22 cellular contexts compared by ENCODE assay signal in genomic region chr10:14092749-14093148, GRCh38.
"Had no signal": no experiment of that assay in that cellular context is flagged by ENCODE, and none has a peak within 500 bp of the region (broad histone marks: within the 10 kb centered on the region; RNA-seq: fewer than 3 reads in every experiment).

No MANE protein-coding gene starts in this region.

- H3K36me3 Mint-ChIP-seq: memory B cell; naive B cell; stimulated activated naive B cell treated with anti-CD40 and anti-IgM and Interleukin-4, amounts not matched to agents 10 μg/mL and 1 μg/mL and 100 μg/mL, for 72 hours had no signal

- H3K36me3 ChIP-seq: gastrocnemius medialis, heart right ventricle, left ventricle myocardium inferior, lower lobe of right lung, transverse colon had no signal

- ATAC-seq: esophagus mucosa; gastrocnemius medialis; lower lobe of right lung; psoas muscle; sciatic nerve; stimulated activated naive B cell treated with anti-CD40 and anti-IgM and Interleukin-4, amounts not matched to agents 10 μg/mL and 1 μg/mL and 100 μg/mL, for 72 hours; stimulated activated naive CD8-positive, alpha-beta T cell treated with anti-CD3 and anti-CD28 coated beads, Interleukin-15, amount 100 ng/mL, for 72 hours had no signal

- H3K27me3 Mint-ChIP-seq: memory B cell; stimulated activated naive CD8-positive, alpha-beta T cell treated with anti-CD3 and anti-CD28 coated beads, Interleukin-15, amount 100 ng/mL, for 72 hours had no signal

- FAIRE-seq: endometrium, islet of Langerhans had no signal

- H3K27me3 ChIP-seq: gastrocnemius medialis, heart right ventricle, testis, transverse colon had no signal

- H3K27ac Mint-ChIP-seq: memory B cell; stimulated activated naive B cell treated with anti-CD40 and anti-IgM and Interleukin-4, amounts not matched to agents 10 μg/mL and 1 μg/mL and 100 μg/mL, for 72 hours had no signal

- H3K4me3 Mint-ChIP-seq: memory B cell; stimulated activated naive B cell treated with anti-CD40 and anti-IgM and Interleukin-4, amounts not matched to agents 10 μg/mL and 1 μg/mL and 100 μg/mL, for 72 hours; stimulated activated naive CD8-positive, alpha-beta T cell treated with anti-CD3 and anti-CD28 coated beads, Interleukin-15, amount 100 ng/mL, for 72 hours had no signal

- H3K4me1 Mint-ChIP-seq: stimulated activated naive CD8-positive, alpha-beta T cell treated with anti-CD3 and anti-CD28 coated beads, Interleukin-15, amount 100 ng/mL, for 72 hours had no signal

- DNase-seq: effector memory CD4-positive, alpha-beta T cell; gastrocnemius medialis; heart right ventricle; hypothalamus; kidney glomerular epithelial cell; left ventricle myocardium inferior; lower lobe of right lung; midbrain; naive B cell; psoas muscle; retina; stimulated activated CD4-positive, alpha-beta T cell treated with anti-CD3 and anti-CD28 coated beads, Interleukin-2, amount 100 ng/mL, for 24 hours; stimulated activated CD4-positive, alpha-beta T cell treated with anti-CD3 and anti-CD28 coated beads, Interleukin-4, amount 100 ng/mL, for 4 hours; stimulated activated naive B cell treated with anti-CD40 and anti-IgM and Interleukin-4, amounts not matched to agents 10 μg/mL and 1 μg/mL and 100 μg/mL, for 72 hours; stimulated activated naive CD8-positive, alpha-beta T cell treated with anti-CD3 and anti-CD28 coated beads, Interleukin-15, amount 100 ng/mL, for 72 hours; testis; transverse colon had no signal

- H3K4me3 ChIP-seq: gastrocnemius medialis, heart right ventricle, left ventricle myocardium inferior, lower lobe of right lung, psoas muscle, testis, transverse colon had no signal

- H3K4me1 ChIP-seq: gastrocnemius medialis, psoas muscle, testis, transverse colon had no signal

- H3K9me3 Mint-ChIP-seq: memory B cell; naive B cell; stimulated activated naive B cell treated with anti-CD40 and anti-IgM and Interleukin-4, amounts not matched to agents 10 μg/mL and 1 μg/mL and 100 μg/mL, for 72 hours; stimulated activated naive CD8-positive, alpha-beta T cell treated with anti-CD3 and anti-CD28 coated beads, Interleukin-15, amount 100 ng/mL, for 72 hours had no signal

- H3K9me3 ChIP-seq: gastrocnemius medialis, heart right ventricle, left ventricle myocardium inferior, lower lobe of right lung, psoas muscle, testis, transverse colon had no signal

- H3K27ac ChIP-seq: gastrocnemius medialis, heart right ventricle, left ventricle myocardium inferior, lower lobe of right lung, psoas muscle, testis, transverse colon had no signal
